25 cellular contexts compared by ENCODE assay signal in the genomic region with DNA sequence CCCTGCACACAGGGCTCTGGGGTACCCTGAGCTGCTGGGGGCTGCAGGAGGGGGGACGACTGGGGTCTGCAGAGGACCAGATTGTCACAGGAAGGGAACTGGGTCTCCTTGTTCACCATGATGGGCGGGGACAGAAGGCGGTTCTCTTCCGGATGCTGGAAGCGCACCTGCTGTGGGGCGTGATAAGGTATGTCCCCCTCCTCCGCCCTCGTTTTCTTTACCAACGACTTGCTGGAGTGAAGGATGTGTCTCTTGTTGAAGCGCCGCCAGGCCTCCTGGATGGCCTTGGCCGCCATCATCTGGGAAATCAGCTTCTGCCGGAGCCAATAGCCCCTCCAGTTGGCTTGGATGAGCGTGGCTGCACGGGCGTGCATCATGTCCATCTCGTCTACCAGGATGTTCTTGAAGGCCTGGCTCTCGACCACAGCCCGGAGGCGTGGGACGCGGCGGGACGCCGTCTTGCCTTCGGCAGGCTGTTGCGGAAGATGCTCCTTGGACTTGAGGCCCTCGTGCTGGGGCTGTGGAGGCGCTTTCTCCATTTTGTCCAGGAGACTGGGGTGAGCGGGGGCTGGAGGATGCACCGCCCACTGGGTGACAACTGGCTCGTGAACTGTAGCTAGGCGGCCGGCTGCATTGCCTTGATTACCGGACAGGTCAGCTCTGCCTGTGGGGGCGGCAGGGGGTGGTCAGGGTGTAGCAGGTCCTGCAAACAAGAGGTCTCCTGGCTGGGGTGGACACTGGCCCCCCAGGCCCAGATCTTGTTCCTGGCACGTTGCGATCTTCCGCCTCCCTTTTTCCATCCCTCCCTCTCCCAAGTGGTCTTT. TPM values are rescaled to one million over a fixed set of nuclear protein-coding genes. Genes with fewer than 3 reads are reported as not detected.
"Had no signal": no experiment of that assay in that cellular context is flagged by ENCODE, and none has a peak within 500 bp of the region (broad histone marks: within the 10 kb centered on the region; RNA-seq: fewer than 3 reads in every experiment).

No MANE protein-coding gene starts in this region.

- H3K27ac Mint-ChIP-seq: activated B cell treated with CpG ODN at 0.5 μM for 24 hours; activated CD4-positive, alpha-beta memory T cell treated with anti-CD3 and anti-CD28 coated beads, Interleukin-2, amount 10 ng/mL, durations not matched to agents 7 days and 5 days; activated T-helper 17 cell treated with anti-CD3 and anti-CD28 coated beads, Interleukin-2, amount 50 U/mL, for 72 hours had no signal

- H3K9me3 ChIP-seq: adrenal gland had no signal

- H3K27ac ChIP-seq: adrenal gland had no signal

- H3K27me3 Mint-ChIP-seq: activated B cell treated with CpG ODN at 0.5 μM for 24 hours; activated CD4-positive, alpha-beta memory T cell treated with anti-CD3 and anti-CD28 coated beads, Interleukin-2, amount 10 ng/mL, durations not matched to agents 7 days and 5 days; activated naive CD8-positive, alpha-beta T cell treated with anti-CD3 and anti-CD28 coated beads, Interleukin-2, amount 10 ng/mL, durations not matched to agents 7 days and 5 days; activated T-helper 17 cell treated with anti-CD3 and anti-CD28 coated beads, Interleukin-2, amount 50 U/mL, for 72 hours had no signal

- FAIRE-seq: TTC549 had no signal

- H3K4me1 Mint-ChIP-seq: activated T-helper 17 cell treated with anti-CD3 and anti-CD28 coated beads, Interleukin-2, amount 50 U/mL, for 72 hours had no signal

- ATAC-seq: activated T-helper 17 cell treated with anti-CD3 and anti-CD28 coated beads, Interleukin-2, amount 50 U/mL, for 72 hours had no signal

- H3K9me3 Mint-ChIP-seq: activated B cell treated with CpG ODN at 0.5 μM for 24 hours; activated CD4-positive, alpha-beta memory T cell treated with anti-CD3 and anti-CD28 coated beads, Interleukin-2, amount 10 ng/mL, durations not matched to agents 7 days and 5 days; activated naive CD8-positive, alpha-beta T cell treated with anti-CD3 and anti-CD28 coated beads, Interleukin-2, amount 10 ng/mL, durations not matched to agents 7 days and 5 days; activated T-helper 17 cell treated with anti-CD3 and anti-CD28 coated beads, Interleukin-2, amount 50 U/mL, for 72 hours had no signal

- H3K4me3 Mint-ChIP-seq: activated B cell treated with CpG ODN at 0.5 μM for 24 hours; activated CD4-positive, alpha-beta memory T cell treated with anti-CD3 and anti-CD28 coated beads, Interleukin-2, amount 10 ng/mL, durations not matched to agents 7 days and 5 days; activated naive CD8-positive, alpha-beta T cell treated with anti-CD3 and anti-CD28 coated beads, Interleukin-2, amount 10 ng/mL, durations not matched to agents 7 days and 5 days; activated T-helper 17 cell treated with anti-CD3 and anti-CD28 coated beads, Interleukin-2, amount 50 U/mL, for 72 hours had no signal

- H3K4me3 ChIP-seq: adrenal gland had no signal

- DNase-seq: activated B cell treated with CpG ODN at 0.5 μM for 24 hours; activated CD4-positive, alpha-beta memory T cell treated with anti-CD3 and anti-CD28 coated beads, Interleukin-2, amount 10 ng/mL, durations not matched to agents 7 days and 5 days; activated CD4-positive, alpha-beta T cell treated with anti-CD3 and anti-CD28 coated beads for 1 hour; activated CD4-positive, alpha-beta T cell treated with anti-CD3 and anti-CD28 coated beads, Interleukin-2, amount 50 U/mL, for 1 hour; activated gamma-delta T cell; activated naive CD4-positive, alpha-beta T cell treated with anti-CD3 and anti-CD28 coated beads, Interleukin-2, amount 50 U/mL, for 16 hours; activated naive CD8-positive, alpha-beta T cell treated with anti-CD3 and anti-CD28 coated beads, Interleukin-2, amount 10 ng/mL, durations not matched to agents 7 days and 5 days; activated T-cell treated with anti-CD3 and anti-CD28 coated beads for 4 hours; activated T-cell treated with anti-CD3 and anti-CD28 coated beads, Interleukin-2, amount 50 U/mL, for 48 hours; anterior cingulate cortex; caudate nucleus; Kasumi-1; NCI-H1105 treated with DMSO at 0.1 percent for 48 hours; NCI-H1436 treated with DMSO at 0.1 percent for 48 hours; NCI-H187; NCI-H2081; NCI-H446; NCI-H524; SIG-M5; T-helper 2 cell; T1000 had no signal

- H3K27me3 ChIP-seq: adrenal gland had no signal

RNA-seq across cellular contexts. Expression of gene PDE4C, which starts 40.8 kb away (rescaled TPM):
- total RNA-seq: activated B cell treated with CpG ODN at 0.5 μM for 24 hours; activated CD8-positive, alpha-beta memory T cell treated with anti-CD3 and anti-CD28 coated beads for 36 hours had no signal
